Comparison of ENCODE assay signal across 1 cellular context in the genomic region with DNA sequence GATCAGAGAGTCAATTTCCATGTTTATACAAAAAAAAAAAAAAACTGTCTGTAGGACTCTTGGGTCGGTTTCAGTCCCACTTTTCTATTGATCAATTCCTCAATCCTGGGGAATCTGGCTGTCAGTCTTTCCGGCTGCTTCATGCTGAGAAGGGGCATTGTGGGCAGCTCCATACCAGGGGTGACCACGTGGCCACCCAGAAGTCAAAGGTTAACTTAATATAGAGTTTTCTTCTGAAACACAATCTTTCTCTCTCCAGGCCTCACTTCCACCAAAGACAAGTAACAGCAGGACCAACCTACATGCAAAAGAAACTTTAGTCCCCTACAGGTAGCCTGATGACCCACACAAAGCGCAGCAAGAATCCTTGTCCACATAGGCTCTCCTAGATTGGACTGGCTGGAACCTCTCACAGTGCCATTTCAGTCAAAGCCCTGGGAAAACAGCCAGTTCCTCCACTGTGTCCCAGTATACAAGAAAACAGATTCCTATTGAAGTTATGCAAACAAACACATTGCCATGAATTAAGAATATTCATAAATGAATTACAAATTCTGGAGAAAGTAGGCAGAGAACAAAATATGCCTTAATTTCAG.
TF ChIP-seq lines count a peak whose summit lies in the region.

No MANE protein-coding gene starts in this region.

TF ChIP-seq in HepG2, 621 proteins besides CTCF, POLR2A, EP300 and RAD21 (continues in another document):
- TF ChIP-seq NR2F6 (IDR thresholded peaks at IDR 0.05) (peak; percentile 56), NR2F6 (CRISPR knock-in tag; IDR thresholded peaks at IDR 0.05) (no peak), ZNF678 (CRISPR knock-in tag; IDR thresholded peaks at IDR 0.05) (no peak), ZNF232 (CRISPR knock-in tag; IDR thresholded peaks at IDR 0.05; ENCODE audit: borderline replicate concordance) (no peak), TEAD3 (CRISPR knock-in tag; optimal IDR thresholded peaks at IDR 0.05; ENCODE audit: borderline replicate concordance) (peak; percentile 58), SOX6 (IDR thresholded peaks at IDR 0.05) (no peak), SOX6 (CRISPR knock-in tag; IDR thresholded peaks at IDR 0.05) (no peak), TARDBP (CRISPR knock-in tag; IDR thresholded peaks at IDR 0.05) (0 out of 2 replicates have a peak, but pooled peaks have one; percentile 18), ZNF703 (CRISPR knock-in tag; IDR thresholded peaks at IDR 0.05; ENCODE audit: borderline replicate concordance) (no peak), PAF1 (CRISPR knock-in tag; IDR thresholded peaks at IDR 0.05) (no peak), ZNF7 (CRISPR knock-in tag; IDR thresholded peaks at IDR 0.05) (no peak), ZNF317 (CRISPR knock-in tag; IDR thresholded peaks at IDR 0.05) (peak; percentile 71; the same call in 1 of the 2 replicates), ZNF749 (CRISPR knock-in tag; IDR thresholded peaks at IDR 0.05; ENCODE audit: borderline replicate concordance) (no peak), ZNF83 (CRISPR knock-in tag; IDR thresholded peaks at IDR 0.05; ENCODE audit: borderline replicate concordance) (no peak), IRF2 (CRISPR knock-in tag; IDR thresholded peaks at IDR 0.05) (no peak), HDAC2 (CRISPR knock-in tag; IDR thresholded peaks at IDR 0.05) (no peak), NKX3-1 (CRISPR knock-in tag; IDR thresholded peaks at IDR 0.05) (no peak), RFX5 (IDR thresholded peaks at IDR 0.05; ENCODE audit: low read depth, low read length) (no peak), KDM1A (CRISPR knock-in tag; IDR thresholded peaks at IDR 0.05) (no peak), MBD4 (IDR thresholded peaks at IDR 0.05; ENCODE audit: borderline replicate concordance, low read length) (no peak), NR2F1 (CRISPR knock-in tag; IDR thresholded peaks at IDR 0.05) (peak in 1 of 2 experiments; percentile 42; a peak in 1 of 4 replicates), ZNF629 (CRISPR knock-in tag; conservative IDR thresholded peaks at IDR 0.05) (no peak), WIZ (CRISPR knock-in tag; IDR thresholded peaks at IDR 0.05) (no peak), ARNTL (CRISPR knock-in tag; IDR thresholded peaks at IDR 0.05) (no peak)
- TF ChIP-seq, protein P1, sequence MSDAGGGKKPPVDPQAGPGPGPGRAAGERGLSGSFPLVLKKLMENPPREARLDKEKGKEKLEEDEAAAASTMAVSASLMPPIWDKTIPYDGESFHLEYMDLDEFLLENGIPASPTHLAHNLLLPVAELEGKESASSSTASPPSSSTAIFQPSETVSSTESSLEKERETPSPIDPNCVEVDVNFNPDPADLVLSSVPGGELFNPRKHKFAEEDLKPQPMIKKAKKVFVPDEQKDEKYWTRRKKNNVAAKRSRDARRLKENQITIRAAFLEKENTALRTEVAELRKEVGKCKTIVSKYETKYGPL (CRISPR knock-in tag; IDR thresholded peaks at IDR 0.05) = no peak
- TF ChIP-seq, protein P2, sequence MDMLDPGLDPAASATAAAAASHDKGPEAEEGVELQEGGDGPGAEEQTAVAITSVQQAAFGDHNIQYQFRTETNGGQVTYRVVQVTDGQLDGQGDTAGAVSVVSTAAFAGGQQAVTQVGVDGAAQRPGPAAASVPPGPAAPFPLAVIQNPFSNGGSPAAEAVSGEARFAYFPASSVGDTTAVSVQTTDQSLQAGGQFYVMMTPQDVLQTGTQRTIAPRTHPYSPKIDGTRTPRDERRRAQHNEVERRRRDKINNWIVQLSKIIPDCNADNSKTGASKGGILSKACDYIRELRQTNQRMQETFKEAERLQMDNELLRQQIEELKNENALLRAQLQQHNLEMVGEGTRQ (IDR thresholded peaks at IDR 0.05; ENCODE audit: low read depth, low read length) = peak; percentile 34; the same call in 1 of the 2 replicates
- TF ChIP-seq, protein P2 (CRISPR knock-in tag; IDR thresholded peaks at IDR 0.05; ENCODE audit: borderline replicate concordance) = no peak; the same call in 1 of the 2 replicates
- TF ChIP-seq, protein P3, sequence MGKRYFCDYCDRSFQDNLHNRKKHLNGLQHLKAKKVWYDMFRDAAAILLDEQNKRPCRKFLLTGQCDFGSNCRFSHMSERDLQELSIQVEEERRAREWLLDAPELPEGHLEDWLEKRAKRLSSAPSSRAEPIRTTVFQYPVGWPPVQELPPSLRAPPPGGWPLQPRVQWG (CRISPR knock-in tag; IDR thresholded peaks at IDR 0.05; ENCODE audit: borderline replicate concordance, low read depth) = no peak
- TF ChIP-seq, protein P4, sequence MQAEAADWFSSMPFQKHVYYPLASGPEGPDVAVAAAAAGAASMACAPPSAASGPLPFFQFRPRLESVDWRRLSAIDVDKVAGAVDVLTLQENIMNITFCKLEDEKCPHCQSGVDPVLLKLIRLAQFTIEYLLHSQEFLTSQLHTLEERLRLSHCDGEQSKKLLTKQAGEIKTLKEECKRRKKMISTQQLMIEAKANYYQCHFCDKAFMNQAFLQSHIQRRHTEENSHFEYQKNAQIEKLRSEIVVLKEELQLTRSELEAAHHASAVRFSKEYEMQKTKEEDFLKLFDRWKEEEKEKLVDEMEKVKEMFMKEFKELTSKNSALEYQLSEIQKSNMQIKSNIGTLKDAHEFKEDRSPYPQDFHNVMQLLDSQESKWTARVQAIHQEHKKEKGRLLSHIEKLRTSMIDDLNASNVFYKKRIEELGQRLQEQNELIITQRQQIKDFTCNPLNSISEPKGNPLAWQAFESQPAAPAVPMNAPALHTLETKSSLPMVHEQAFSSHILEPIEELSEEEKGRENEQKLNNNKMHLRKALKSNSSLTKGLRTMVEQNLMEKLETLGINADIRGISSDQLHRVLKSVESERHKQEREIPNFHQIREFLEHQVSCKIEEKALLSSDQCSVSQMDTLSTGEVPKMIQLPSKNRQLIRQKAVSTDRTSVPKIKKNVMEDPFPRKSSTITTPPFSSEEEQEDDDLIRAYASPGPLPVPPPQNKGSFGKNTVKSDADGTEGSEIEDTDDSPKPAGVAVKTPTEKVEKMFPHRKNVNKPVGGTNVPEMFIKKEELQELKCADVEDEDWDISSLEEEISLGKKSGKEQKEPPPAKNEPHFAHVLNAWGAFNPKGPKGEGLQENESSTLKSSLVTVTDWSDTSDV (CRISPR knock-in tag; IDR thresholded peaks at IDR 0.05) = no peak
- TF ChIP-seq, protein P5, sequence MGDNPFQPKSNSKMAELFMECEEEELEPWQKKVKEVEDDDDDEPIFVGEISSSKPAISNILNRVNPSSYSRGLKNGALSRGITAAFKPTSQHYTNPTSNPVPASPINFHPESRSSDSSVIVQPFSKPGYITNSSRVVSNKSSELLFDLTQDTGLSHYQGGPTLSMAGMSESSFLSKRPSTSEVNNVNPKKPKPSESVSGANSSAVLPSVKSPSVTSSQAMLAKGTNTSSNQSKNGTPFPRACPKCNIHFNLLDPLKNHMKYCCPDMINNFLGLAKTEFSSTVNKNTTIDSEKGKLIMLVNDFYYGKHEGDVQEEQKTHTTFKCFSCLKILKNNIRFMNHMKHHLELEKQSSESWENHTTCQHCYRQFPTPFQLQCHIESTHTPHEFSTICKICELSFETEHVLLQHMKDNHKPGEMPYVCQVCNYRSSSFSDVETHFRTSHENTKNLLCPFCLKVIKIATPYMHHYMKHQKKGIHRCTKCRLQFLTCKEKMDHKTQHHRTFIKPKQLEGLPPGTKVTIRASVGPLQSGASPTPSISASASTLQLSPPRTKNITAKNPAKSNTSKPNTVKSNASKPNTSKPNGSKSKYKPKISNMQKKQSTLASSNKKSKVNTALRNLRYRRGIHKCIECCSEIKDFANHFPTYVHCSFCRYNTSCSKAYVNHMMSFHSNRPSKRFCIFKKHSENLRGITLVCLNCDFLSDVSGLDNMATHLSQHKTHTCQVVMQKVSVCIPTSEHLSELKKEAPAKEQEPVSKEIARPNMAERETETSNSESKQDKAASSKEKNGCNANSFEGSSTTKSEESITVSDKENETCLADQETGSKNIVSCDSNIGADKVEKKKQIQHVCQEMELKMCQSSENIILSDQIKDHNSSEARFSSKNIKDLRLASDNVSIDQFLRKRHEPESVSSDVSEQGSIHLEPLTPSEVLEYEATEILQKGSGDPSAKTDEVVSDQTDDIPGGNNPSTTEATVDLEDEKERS (CRISPR knock-in tag; IDR thresholded peaks at IDR 0.05) = no peak
- TF ChIP-seq, protein P6, sequence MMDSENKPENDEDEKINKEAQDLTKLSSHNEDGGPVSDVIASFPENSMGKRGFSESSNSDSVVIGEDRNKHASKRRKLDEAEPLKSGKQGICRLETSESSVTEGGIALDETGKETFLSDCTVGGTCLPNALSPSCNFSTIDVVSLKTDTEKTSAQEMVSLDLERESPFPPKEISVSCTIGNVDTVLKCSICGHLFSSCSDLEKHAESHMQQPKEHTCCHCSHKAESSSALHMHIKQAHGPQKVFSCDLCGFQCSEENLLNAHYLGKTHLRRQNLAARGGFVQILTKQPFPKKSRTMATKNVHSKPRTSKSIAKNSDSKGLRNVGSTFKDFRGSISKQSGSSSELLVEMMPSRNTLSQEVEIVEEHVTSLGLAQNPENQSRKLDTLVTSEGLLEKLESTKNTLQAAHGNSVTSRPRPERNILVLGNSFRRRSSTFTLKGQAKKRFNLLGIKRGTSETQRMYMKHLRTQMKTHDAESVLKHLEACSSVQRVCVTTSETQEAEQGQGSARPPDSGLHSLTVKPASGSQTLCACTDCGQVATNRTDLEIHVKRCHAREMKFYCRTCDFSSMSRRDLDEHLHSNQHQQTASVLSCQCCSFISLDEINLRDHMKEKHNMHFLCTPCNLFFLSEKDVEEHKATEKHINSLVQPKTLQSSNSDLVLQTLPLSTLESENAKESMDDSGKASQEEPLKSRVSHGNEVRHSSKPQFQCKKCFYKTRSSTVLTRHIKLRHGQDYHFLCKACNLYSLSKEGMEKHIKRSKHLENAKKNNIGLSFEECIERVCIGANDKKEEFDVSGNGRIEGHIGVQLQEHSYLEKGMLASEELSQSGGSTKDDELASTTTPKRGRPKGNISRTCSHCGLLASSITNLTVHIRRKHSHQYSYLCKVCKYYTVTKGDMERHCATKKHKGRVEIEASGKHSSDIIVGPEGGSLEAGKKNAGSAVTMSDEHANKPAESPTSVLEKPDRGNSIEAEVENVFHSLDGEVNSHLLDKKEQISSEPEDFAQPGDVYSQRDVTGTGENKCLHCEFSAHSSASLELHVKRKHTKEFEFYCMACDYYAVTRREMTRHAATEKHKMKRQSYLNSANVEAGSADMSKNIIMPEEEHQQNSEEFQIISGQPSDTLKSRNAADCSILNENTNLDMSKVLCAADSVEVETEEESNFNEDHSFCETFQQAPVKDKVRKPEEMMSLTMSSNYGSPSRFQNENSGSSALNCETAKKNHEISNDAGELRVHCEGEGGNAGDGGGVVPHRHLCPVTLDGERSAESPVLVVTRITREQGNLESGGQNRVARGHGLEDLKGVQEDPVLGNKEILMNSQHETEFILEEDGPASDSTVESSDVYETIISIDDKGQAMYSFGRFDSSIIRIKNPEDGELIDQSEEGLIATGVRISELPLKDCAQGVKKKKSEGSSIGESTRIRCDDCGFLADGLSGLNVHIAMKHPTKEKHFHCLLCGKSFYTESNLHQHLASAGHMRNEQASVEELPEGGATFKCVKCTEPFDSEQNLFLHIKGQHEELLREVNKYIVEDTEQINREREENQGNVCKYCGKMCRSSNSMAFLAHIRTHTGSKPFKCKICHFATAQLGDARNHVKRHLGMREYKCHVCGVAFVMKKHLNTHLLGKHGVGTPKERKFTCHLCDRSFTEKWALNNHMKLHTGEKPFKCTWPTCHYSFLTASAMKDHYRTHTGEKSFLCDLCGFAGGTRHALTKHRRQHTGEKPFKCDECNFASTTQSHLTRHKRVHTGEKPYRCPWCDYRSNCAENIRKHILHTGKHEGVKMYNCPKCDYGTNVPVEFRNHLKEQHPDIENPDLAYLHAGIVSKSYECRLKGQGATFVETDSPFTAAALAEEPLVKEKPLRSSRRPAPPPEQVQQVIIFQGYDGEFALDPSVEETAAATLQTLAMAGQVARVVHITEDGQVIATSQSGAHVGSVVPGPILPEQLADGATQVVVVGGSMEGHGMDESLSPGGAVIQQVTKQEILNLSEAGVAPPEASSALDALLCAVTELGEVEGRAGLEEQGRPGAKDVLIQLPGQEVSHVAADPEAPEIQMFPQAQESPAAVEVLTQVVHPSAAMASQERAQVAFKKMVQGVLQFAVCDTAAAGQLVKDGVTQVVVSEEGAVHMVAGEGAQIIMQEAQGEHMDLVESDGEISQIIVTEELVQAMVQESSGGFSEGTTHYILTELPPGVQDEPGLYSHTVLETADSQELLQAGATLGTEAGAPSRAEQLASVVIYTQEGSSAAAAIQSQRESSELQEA (CRISPR knock-in tag; IDR thresholded peaks at IDR 0.05; ENCODE audit: not compliant biosample characterization) = no peak
- TF ChIP-seq, protein P7, sequence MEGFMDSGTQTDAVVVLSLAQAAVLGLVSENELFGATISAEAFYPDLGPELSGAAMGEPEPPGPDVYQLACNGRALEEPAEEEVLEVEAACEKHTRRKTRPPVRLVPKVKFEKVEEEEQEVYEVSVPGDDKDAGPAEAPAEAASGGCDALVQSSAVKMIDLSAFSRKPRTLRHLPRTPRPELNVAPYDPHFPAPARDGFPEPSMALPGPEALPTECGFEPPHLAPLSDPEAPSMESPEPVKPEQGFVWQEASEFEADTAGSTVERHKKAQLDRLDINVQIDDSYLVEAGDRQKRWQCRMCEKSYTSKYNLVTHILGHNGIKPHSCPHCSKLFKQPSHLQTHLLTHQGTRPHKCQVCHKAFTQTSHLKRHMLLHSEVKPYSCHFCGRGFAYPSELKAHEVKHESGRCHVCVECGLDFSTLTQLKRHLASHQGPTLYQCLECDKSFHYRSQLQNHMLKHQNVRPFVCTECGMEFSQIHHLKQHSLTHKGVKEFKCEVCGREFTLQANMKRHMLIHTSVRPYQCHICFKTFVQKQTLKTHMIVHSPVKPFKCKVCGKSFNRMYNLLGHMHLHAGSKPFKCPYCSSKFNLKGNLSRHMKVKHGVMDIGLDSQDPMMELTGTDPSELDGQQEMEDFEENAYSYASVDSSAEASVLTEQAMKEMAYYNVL (CRISPR knock-in tag; IDR thresholded peaks at IDR 0.05; ENCODE audit: borderline replicate concordance) = no peak
- TF ChIP-seq, protein P8, sequence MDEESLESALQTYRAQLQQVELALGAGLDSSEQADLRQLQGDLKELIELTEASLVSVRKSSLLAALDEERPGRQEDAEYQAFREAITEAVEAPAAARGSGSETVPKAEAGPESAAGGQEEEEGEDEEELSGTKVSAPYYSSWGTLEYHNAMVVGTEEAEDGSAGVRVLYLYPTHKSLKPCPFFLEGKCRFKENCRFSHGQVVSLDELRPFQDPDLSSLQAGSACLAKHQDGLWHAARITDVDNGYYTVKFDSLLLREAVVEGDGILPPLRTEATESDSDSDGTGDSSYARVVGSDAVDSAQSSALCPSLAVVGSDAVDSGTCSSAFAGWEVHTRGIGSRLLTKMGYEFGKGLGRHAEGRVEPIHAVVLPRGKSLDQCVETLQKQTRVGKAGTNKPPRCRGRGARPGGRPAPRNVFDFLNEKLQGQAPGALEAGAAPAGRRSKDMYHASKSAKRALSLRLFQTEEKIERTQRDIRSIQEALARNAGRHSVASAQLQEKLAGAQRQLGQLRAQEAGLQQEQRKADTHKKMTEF (CRISPR knock-in tag; IDR thresholded peaks at IDR 0.05) = no peak
